Comparison of ENCODE assay signal across 19 cellular contexts in the genomic region with DNA sequence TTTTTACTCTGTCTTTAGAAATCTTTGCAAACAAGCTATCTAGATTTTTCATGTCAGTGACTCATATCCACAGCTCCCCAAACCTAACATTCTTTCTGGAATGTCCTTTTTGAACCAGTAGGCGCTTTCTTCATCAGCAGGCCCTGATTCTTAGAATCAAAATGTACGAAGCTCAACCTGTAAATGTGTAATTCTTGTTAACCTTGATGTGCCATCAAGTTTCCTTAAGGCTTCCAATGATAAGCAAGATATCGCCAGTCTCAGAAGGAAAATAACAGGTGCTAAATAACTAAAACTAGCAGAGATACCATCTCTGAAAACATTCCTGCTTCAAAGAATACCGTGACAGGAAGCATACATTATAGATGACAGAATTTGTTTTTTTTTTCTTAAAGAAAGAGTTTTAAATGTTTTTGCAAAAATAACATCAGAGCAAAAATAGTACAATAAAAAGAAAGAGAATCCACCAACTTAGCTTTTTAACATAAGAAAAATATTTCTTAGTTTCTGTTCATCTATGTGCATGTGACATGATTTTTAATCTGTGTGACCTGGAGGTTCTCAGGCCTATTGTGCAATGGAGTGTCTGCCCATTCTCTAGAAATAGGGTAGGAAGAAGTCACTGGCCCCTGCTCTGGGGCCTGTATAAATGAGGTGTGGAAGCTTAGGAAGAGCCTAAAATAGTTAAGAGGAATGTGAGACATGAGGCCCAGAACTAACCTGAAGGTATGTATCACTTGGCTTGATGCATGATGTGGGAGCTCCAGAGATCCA. TPM values are rescaled to one million over a fixed set of nuclear protein-coding genes. Genes with fewer than 3 reads are reported as not detected.
DNase-seq lines count a peak whose midpoint lies in the region; ATAC-seq and TF ChIP-seq lines count a peak whose summit lies in the region.
"Had no signal": no experiment of that assay in that cellular context is flagged by ENCODE, and none has a peak within 500 bp of the region (broad histone marks: within the 10 kb centered on the region; RNA-seq: fewer than 3 reads in every experiment).

No MANE protein-coding gene starts in this region.

- no peaks in the 10 kb centered on the region for H3K36me3 Mint-ChIP-seq in MCF 10A (ENCODE audit: insufficient read depth, unreplicated experiment)
- no peaks in the 10 kb centered on the region for H3K36me3 Mint-ChIP-seq in type B pancreatic cell
- no peaks in the 10 kb centered on the region for H3K36me3 Mint-ChIP-seq in nephron progenitor cell (ENCODE audit: low read depth)
- H3K36me3 Mint-ChIP-seq: stimulated activated effector memory CD8-positive, alpha-beta T cell treated with anti-CD3 and anti-CD28 coated beads, Interleukin-12 subunit alpha, Interleukin-12 subunit beta, amount 100 ng/mL, for 72 hours had no signal

- H3K27me3 ChIP-seq in breast epithelium (no peaks in the 10 kb centered on the region), SJCRH30 (no peaks in the 10 kb centered on the region)
- H3K27me3 ChIP-seq: heart left ventricle, upper lobe of right lung had no signal

- ATAC-seq in HG03378 (IDR thresholded peaks at IDR 0.05; ENCODE audit: unreplicated experiment) = no peak
- ATAC-seq in GM21528 (IDR thresholded peaks at IDR 0.05; ENCODE audit: low FRiP score, unreplicated experiment) = no peak
- ATAC-seq: heart left ventricle; stimulated activated effector memory CD8-positive, alpha-beta T cell treated with anti-CD3 and anti-CD28 coated beads, Interleukin-12 subunit alpha, Interleukin-12 subunit beta, amount 100 ng/mL, for 72 hours; upper lobe of right lung had no signal

- H3K36me3 ChIP-seq in breast epithelium (no peaks in the 10 kb centered on the region), SJCRH30 (no peaks in the 10 kb centered on the region)
- H3K36me3 ChIP-seq: heart left ventricle, upper lobe of right lung had no signal

- DNase-seq in MCF 10A (ENCODE audit: unreplicated experiment) = no peak
- DNase-seq in breast epithelium (ENCODE audit: low spot score in 2 of 2) = no peak
- peak in 1 of 2 experiments; percentile 38 for DNase-seq in SJCRH30
- peak; percentile 26 for DNase-seq in fibroblast of mammary gland (ENCODE audit: low read depth)
- DNase-seq in type B pancreatic cell (ENCODE audit: extremely low spot score, unreplicated experiment) = no peak
- DNase-seq in nephron progenitor cell = no peak
- DNase-seq: activated naive CD4-positive, alpha-beta T cell; DMS153; H7; heart left ventricle; KG1; kidney; midbrain; NCI-H510A; upper lobe of right lung had no signal

- no TSS peak for BruUV-seq in MCF 10A (replicated peaks; lab: Mats Ljungman, UMichigan)

- no peak for TF ChIP-seq CTCF in MCF 10A (IDR thresholded peaks at IDR 0.05; ENCODE audit: unreplicated experiment)
- no peak for TF ChIP-seq CTCF in breast epithelium (IDR thresholded peaks at IDR 0.05)
- no peak for TF ChIP-seq CTCF in fibroblast of mammary gland (conservative IDR thresholded peaks at IDR 0.05; ENCODE audit: control insufficient read depth, insufficient read depth, low read depth, low read length)
- no peak for TF ChIP-seq CTCF in type B pancreatic cell (conservative IDR thresholded peaks at IDR 0.05)
- no peak for TF ChIP-seq CTCF in nephron progenitor cell (IDR thresholded peaks at IDR 0.05)

- no peak overlapping the region for H3K4me3 Mint-ChIP-seq in MCF 10A (ENCODE audit: unreplicated experiment)
- H3K4me3 Mint-ChIP-seq in type B pancreatic cell = no peak overlapping the region
- H3K4me3 Mint-ChIP-seq in nephron progenitor cell = no peak overlapping the region
- H3K4me3 Mint-ChIP-seq: stimulated activated effector memory CD8-positive, alpha-beta T cell treated with anti-CD3 and anti-CD28 coated beads, Interleukin-12 subunit alpha, Interleukin-12 subunit beta, amount 100 ng/mL, for 72 hours had no signal

- H3K27ac ChIP-seq in breast epithelium = no peak overlapping the region
- peak overlapping the region; percentile 68 for H3K27ac ChIP-seq in SJCRH30
- H3K27ac ChIP-seq: heart left ventricle, upper lobe of right lung, VCaP had no signal

- H3K9me3 ChIP-seq in breast epithelium = no peaks in the 10 kb centered on the region
- H3K9me3 ChIP-seq in SJCRH30 (replicated peaks) = no peaks in the 10 kb centered on the region
- H3K9me3 ChIP-seq: heart left ventricle, upper lobe of right lung had no signal

- POLR2A ChIA-PET in MCF 10A (lab: Yijun Ruan, JAX) = interaction anchor here (0.8 to 1.4 kb wide), 4 partner anchors 10 to 19 kb away, joined by 3 to 4 read pairs (median 3); partner anchors contain the start of gene SECISBP2L

- H3K4me1 ChIP-seq in breast epithelium = no peaks in the 10 kb centered on the region
- peaks cover 17% of the 10 kb centered on the region for H3K4me1 ChIP-seq in SJCRH30
- H3K4me1 ChIP-seq: upper lobe of right lung had no signal

- H3K27me3 Mint-ChIP-seq in MCF 10A (ENCODE audit: insufficient read depth, unreplicated experiment) (no peaks in the 10 kb centered on the region), type B pancreatic cell (no peaks in the 10 kb centered on the region), nephron progenitor cell (ENCODE audit: low read depth, poor library complexity) (peaks cover 2% of the 10 kb centered on the region)

- intact Hi-C loops in MCF 10A (cut with micrococcal nuclease) (no loop called here), breast epithelium (cut with DNase I; ENCODE audit: low total_unique reads) (no loop called here)

- no peak for TF ChIP-seq POLR2A in breast epithelium (IDR thresholded peaks at IDR 0.05)

- H3K9me3 Mint-ChIP-seq in MCF 10A (ENCODE audit: unreplicated experiment) (no peaks in the 10 kb centered on the region), type B pancreatic cell (no peaks in the 10 kb centered on the region), nephron progenitor cell (peaks cover 4% of the 10 kb centered on the region)
- H3K9me3 Mint-ChIP-seq: stimulated activated effector memory CD8-positive, alpha-beta T cell treated with anti-CD3 and anti-CD28 coated beads, Interleukin-12 subunit alpha, Interleukin-12 subunit beta, amount 100 ng/mL, for 72 hours had no signal

- H3K4me1 Mint-ChIP-seq in MCF 10A (ENCODE audit: insufficient read depth, unreplicated experiment) = peaks cover 6% of the 10 kb centered on the region
- peaks cover 4% of the 10 kb centered on the region for H3K4me1 Mint-ChIP-seq in type B pancreatic cell (ENCODE audit: unreplicated experiment)
- H3K4me1 Mint-ChIP-seq in nephron progenitor cell = no peaks in the 10 kb centered on the region
- H3K4me1 Mint-ChIP-seq: stimulated activated effector memory CD8-positive, alpha-beta T cell treated with anti-CD3 and anti-CD28 coated beads, Interleukin-12 subunit alpha, Interleukin-12 subunit beta, amount 100 ng/mL, for 72 hours had no signal

- H3K4me3 ChIP-seq in breast epithelium (no peak overlapping the region), SJCRH30 (no peak overlapping the region), fibroblast of mammary gland (ENCODE audit: control insufficient read depth, low read depth, low read length) (no peak overlapping the region)
- H3K4me3 ChIP-seq: heart left ventricle, upper lobe of right lung had no signal

- CTCF ChIA-PET in MCF 10A (lab: Yijun Ruan, JAX) = no interaction called here

- peak overlapping the region; percentile 67 for H3K27ac Mint-ChIP-seq in MCF 10A (ENCODE audit: low read depth, unreplicated experiment)
- peak overlapping the region; percentile 82 for H3K27ac Mint-ChIP-seq in type B pancreatic cell
- H3K27ac Mint-ChIP-seq in nephron progenitor cell = no peak overlapping the region
- H3K27ac Mint-ChIP-seq: stimulated activated effector memory CD8-positive, alpha-beta T cell treated with anti-CD3 and anti-CD28 coated beads, Interleukin-12 subunit alpha, Interleukin-12 subunit beta, amount 100 ng/mL, for 72 hours had no signal

RNA-seq across cellular contexts. Expression of gene SECISBP2L, which starts 14.7 kb away (rescaled TPM):
- total RNA-seq in MCF 10A (2022) (19.6 and 32.3 TPM in 2 replicates), breast epithelium (10 to 100 TPM; 49.2 to 70.6 (median 62.3) TPM), type B pancreatic cell (ENCODE audit: low replicate concordance) (51.9 and 74.7 TPM in 2 replicates)
- 19.3 and 23.5 TPM in 2 replicates for total RNA-seq in SJCRH30 (2014; rRNA removed; shearing (Covaris generic))
